18 cellular contexts compared by ENCODE assay signal in the genomic region with DNA sequence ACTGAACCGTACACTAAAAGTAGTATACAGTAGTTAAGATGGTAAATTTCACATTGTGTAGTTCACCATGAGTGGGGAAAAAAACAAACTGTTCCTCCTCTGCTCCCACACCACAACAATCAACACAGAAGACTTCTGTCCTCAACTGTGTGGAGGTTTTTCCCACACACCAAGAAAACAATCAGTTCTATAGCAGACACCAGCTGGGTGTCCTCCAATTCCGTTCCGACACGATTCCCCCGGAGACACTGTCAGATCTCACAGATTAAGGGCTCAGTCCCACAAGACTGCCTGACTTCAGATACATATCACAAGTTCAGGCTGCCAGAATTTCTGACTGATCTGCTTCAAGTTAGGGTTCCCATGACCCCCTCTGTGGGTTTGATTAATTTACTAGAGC. TPM values are rescaled to one million over a fixed set of nuclear protein-coding genes. Genes with fewer than 3 reads are reported as not detected.
DNase-seq lines count a peak whose midpoint lies in the region; ATAC-seq, FAIRE-seq and TF ChIP-seq lines count a peak whose summit lies in the region.
"Had no signal": no experiment of that assay in that cellular context is flagged by ENCODE, and none has a peak within 500 bp of the region (broad histone marks: within the 10 kb centered on the region; RNA-seq: fewer than 3 reads in every experiment).

No MANE protein-coding gene starts in this region.

- peak; percentile 64 for DNase-seq in D341Med (ENCODE audit: low spot score)
- peak; percentile 80 for DNase-seq in medulla oblongata (ENCODE audit: extremely low spot score)
- peak; percentile 89 for DNase-seq in superior temporal gyrus (ENCODE audit: extremely low spot score)
- DNase-seq in lower leg skin (ENCODE audit: low spot score in 2 of 2), result no peak
- no peak for DNase-seq in GM12891 (ENCODE audit: insufficient read length, low spot score)
- DNase-seq: DMS153; HCEC 1CT; MV-4-11; NCI-H1436; NCI-H2029 treated with DMSO at 0.1 percent for 48 hours; NCI-H524; NK-92 treated with Interleukin-12 subunit alpha and Interleukin-12 subunit beta, amount 100 ng/mL, for 24 hours; OCI-M1; SJCRH30 had no signal

- H3K27ac ChIP-seq in cingulate gyrus (ENCODE audit: low read depth, low read length), result peak overlapping the region; percentile 63
- H3K27ac ChIP-seq: RWPE1, SJCRH30 had no signal

- no peak for ATAC-seq in GM21619 (IDR thresholded peaks at IDR 0.05; ENCODE audit: unreplicated experiment)

- WGBS in lower leg skin, 2 donors, result 67 to 69% methylated on average over 5 of the region's 5 CpGs

- H3K4me3 ChIP-seq in lower leg skin (ENCODE audit: low read depth, poor library complexity, severe bottlenecking), result no peak overlapping the region
- H3K4me3 ChIP-seq: SJCRH30 had no signal

- TF ChIP-seq POLR2A in lower leg skin (IDR thresholded peaks at IDR 0.05) (no peak), GM12891 (IDR thresholded peaks at IDR 0.05; ENCODE audit: low read depth, low read length) (no peak)

- FAIRE-seq in GM12891 (lab: Jason Lieb, UNC), result no peak
- FAIRE-seq: HTR-8/SVneo had no signal

- intact Hi-C loops in lower leg skin (cut with DNase I; ENCODE audit: low total_unique reads), result no loop called here

- no peak for TF ChIP-seq CTCF in lower leg skin (IDR thresholded peaks at IDR 0.05)

TF ChIP-seq in GM12891, 5 proteins besides CTCF, POLR2A, EP300 and RAD21:
- TF ChIP-seq SPI1 (IDR thresholded peaks at IDR 0.05; ENCODE audit: low read depth, low read length) (no peak), TAF1 (IDR thresholded peaks at IDR 0.05; ENCODE audit: low read depth, low read length) (no peak)
TF ChIP-seq in GM12891: peak in this region for 0.

RNA-seq across cellular contexts. Expression of a gene that starts 31.8 kb away (rescaled TPM):
- total RNA-seq in lower leg skin, result 100 to 1,000 TPM in 2 of 4 donors, 10 to 100 TPM in 2; 76.6 to 106 (median 92.4) TPM
- polyA plus RNA-seq in GM12891 (2012; ENCODE audit: low read depth, missing spikeins), result 11.7 TPM

RNA-seq across cellular contexts. Expression of a gene that starts 36.7 kb away (rescaled TPM):
- 10 to 100 TPM; 17.0 to 42.2 (median 34.6) TPM for total RNA-seq in lower leg skin
- 39.4 TPM for polyA plus RNA-seq in GM12891 (2012; ENCODE audit: low read depth, missing spikeins)

RNA-seq across cellular contexts. Expression of a gene that starts 36.9 kb away (rescaled TPM):
- 10 to 100 TPM; 39.9 to 98.6 (median 46.1) TPM for total RNA-seq in lower leg skin
- 91.6 TPM for polyA plus RNA-seq in GM12891 (2012; ENCODE audit: low read depth, missing spikeins)

Comparison
In these comparisons a context has a peak if more than half of its experiments do, and no peak if none do; other contexts are left out.
1. DNase-seq: peak in D341Med (single experiment), medulla oblongata (single experiment) and superior temporal gyrus (single experiment); none in lower leg skin (0 of 2) and GM12891 (single experiment).